In genomic region chr1:38045431-38046332, GRCh38 we compare ENCODE assay signal across 1 cellular context.
TF ChIP-seq lines count a peak whose summit lies in the region.

No MANE protein-coding gene starts in this region.

TF ChIP-seq in K562, 482 proteins besides CTCF, POLR2A, EP300 and RAD21:
- TF ChIP-seq ZBTB33 (CRISPR knock-in tag; IDR thresholded peaks at IDR 0.05): peak; percentile 95
- TF ChIP-seq PCBP1 (IDR thresholded peaks at IDR 0.05; ENCODE audit: low read depth, low read length, poor library complexity, severe bottlenecking): peak; percentile 56
- no peak for TF ChIP-seq ZNF311 (CRISPR knock-in tag; IDR thresholded peaks at IDR 0.05)
